In genomic region chr11:130861902-130862552, GRCh38 we compare ENCODE assay signal across 8 cellular contexts. TPM values are rescaled to one million over a fixed set of nuclear protein-coding genes. Genes with fewer than 3 reads are reported as not detected.
A peak's percentile ranks its signal among the peaks of the same experiment; 100 is the strongest.
DNase-seq lines count a peak whose midpoint lies in the region; ATAC-seq, FAIRE-seq and TF ChIP-seq lines count a peak whose summit lies in the region.

No MANE protein-coding gene starts in this region.

- no peak overlapping the region for H3K9ac ChIP-seq in kidney (ENCODE audit: low read length in 2 of 2)

- intact Hi-C loops in kidney (cut with DNase I): loop anchor here (5.0 kb wide), 1 partner anchor 430 kb away; no protein-coding TSS in a partner anchor

- no peaks in the 10 kb centered on the region for H3K36me3 ChIP-seq in kidney (ENCODE audit: control insufficient read depth in 1 of 2, insufficient read depth in 2 of 2, low read length in 2 of 2)

- H3K27ac ChIP-seq in caudate nucleus (ENCODE audit: low read depth, low read length): no peak overlapping the region
- H3K27ac ChIP-seq in kidney (ENCODE audit: low read depth in 2 of 2, low read length in 2 of 2): no peak overlapping the region

- peak; percentile 23 for FAIRE-seq in kidney (lab: Jason Lieb, UNC)

- no peaks in the 10 kb centered on the region for H3K9me3 ChIP-seq in kidney (ENCODE audit: control insufficient read depth in 1 of 2, low read length in 2 of 2)

- no peak overlapping the region for H3K4me3 ChIP-seq in kidney (ENCODE audit: low read length in 2 of 2)

- TF ChIP-seq CTCF in kidney (IDR thresholded peaks at IDR 0.05; ENCODE audit: borderline replicate concordance, extremely low read depth, insufficient read depth): peak; percentile 100

- DNase-seq in AG20443 (ENCODE audit: low spot score) (peak; percentile 87), NCI-H345 (lab: John Stamatoyannopoulos, UW) (peak; percentile 91), caudate nucleus (lab: John Stamatoyannopoulos, UW) (peak in 60 of 61 donors; percentile 36 to 94 (median 82)), kidney (peak; percentile 96)
- peak; percentile 70 to 80 (median 74) for DNase-seq in activated CD4-positive, CD25-positive, alpha-beta regulatory T cell (lab: John Stamatoyannopoulos, UW)
- peak; percentile 74 to 89 (median 80) for DNase-seq in stimulated activated CD4-positive, alpha-beta T cell treated with anti-CD3 and anti-CD28 coated beads, Interleukin-1b, Interleukin-23, amount 100 ng/mL, for 24 hours (ENCODE audit: low read depth in 4 of 4, low spot score in 1 of 4)

- peak; percentile 85 for ATAC-seq in GM19043 (IDR thresholded peaks at IDR 0.05; ENCODE audit: low read depth, unreplicated experiment)
- peak; percentile 75 for ATAC-seq in HG03342 (IDR thresholded peaks at IDR 0.05; ENCODE audit: unreplicated experiment)

- H3K4me1 ChIP-seq in kidney (ENCODE audit: control insufficient read depth in 1 of 2, insufficient read depth in 1 of 2, low read depth in 1 of 2, low read length in 2 of 2): no peaks in the 10 kb centered on the region

RNA-seq across cellular contexts. Expression of gene SNX19, which starts 54.3 kb away (rescaled TPM):
- 67.5 TPM for total RNA-seq in kidney
- 16.9 TPM for polyA plus RNA-seq in kidney (ENCODE audit: insufficient read depth, low read depth, low replicate concordance)
